In the genomic region with DNA sequence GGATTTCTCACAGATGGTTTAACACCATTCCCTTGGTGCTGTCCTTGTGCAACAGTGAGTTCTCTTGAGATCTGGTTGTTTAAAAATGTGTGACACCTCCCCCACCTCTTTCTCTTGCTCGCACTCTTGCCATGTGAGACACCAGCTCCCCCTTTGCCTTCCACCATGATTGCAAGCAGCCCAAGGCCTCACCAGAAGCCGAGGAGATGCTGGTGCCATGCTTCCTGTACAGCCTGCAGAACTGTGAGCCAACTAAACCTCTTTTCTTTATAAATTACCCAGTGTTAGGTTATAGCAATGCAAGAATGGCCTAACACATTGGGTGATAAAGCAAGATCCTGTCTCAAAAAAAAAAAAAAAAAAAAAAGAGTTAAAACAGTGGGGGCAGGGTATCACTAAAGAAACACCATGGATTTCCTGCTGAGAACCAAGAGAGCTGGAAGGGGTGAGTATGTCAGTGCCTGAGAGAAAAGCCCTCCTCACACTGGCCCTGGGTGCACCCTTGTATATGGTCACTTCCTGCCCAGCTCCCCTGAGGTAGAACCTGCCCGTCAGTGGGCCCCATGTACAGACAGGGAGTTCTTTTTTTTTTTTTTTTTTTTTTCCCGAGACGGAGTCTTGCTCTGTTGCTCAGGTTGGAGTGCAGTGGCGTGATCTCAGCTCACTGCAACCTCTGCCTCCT, we compare ENCODE assay signal across 29 cellular contexts. TPM values are rescaled to one million over a fixed set of nuclear protein-coding genes. Genes with fewer than 3 reads are reported as not detected.
DNase-seq lines count a peak whose midpoint lies in the region; ATAC-seq, FAIRE-seq and TF ChIP-seq lines count a peak whose summit lies in the region.
"Had no signal": no experiment of that assay in that cellular context is flagged by ENCODE, and none has a peak within 500 bp of the region (broad histone marks: within the 10 kb centered on the region; RNA-seq: fewer than 3 reads in every experiment).

No MANE protein-coding gene starts in this region.

- intact Hi-C loops in activated CD4-positive, alpha-beta memory T cell treated with anti-CD3 and anti-CD28 coated beads for 36 hours (cut with micrococcal nuclease): no loop called here
- intact Hi-C loops in GM12878 (cut with micrococcal nuclease; ENCODE audit: unreplicated experiment): no loop called here

- no peak for TF ChIP-seq POLR2A in GM12878 (IDR thresholded peaks at IDR 0.05; ENCODE audit: low read depth, low read length)

- H3K4me1 Mint-ChIP-seq in activated CD4-positive, alpha-beta memory T cell treated with anti-CD3 and anti-CD28 coated beads for 36 hours (ENCODE audit: low read depth): peaks cover 4% of the 10 kb centered on the region
- H3K4me1 Mint-ChIP-seq in activated CD4-positive, alpha-beta memory T cell treated with anti-CD3 and anti-CD28 coated beads, Interleukin-2, amount 10 ng/mL, durations not matched to agents 7 days and 5 days: peaks cover 3% of the 10 kb centered on the region
- H3K4me1 Mint-ChIP-seq in stimulated activated naive B cell treated with anti-CD40 and anti-IgM and Interleukin-4, amounts not matched to agents 10 μg/mL and 1 μg/mL and 100 μg/mL, for 72 hours: no peaks in the 10 kb centered on the region
- H3K4me1 Mint-ChIP-seq: activated CD4-positive, alpha-beta T cell treated with anti-CD3 and anti-CD28 coated beads, Interleukin-2, amount 10 ng/mL, durations not matched to agents 7 days and 5 days; nephron had no signal

- H3K4me3 Mint-ChIP-seq in activated CD4-positive, alpha-beta memory T cell treated with anti-CD3 and anti-CD28 coated beads for 36 hours: no peak overlapping the region
- no peak overlapping the region for H3K4me3 Mint-ChIP-seq in activated CD4-positive, alpha-beta memory T cell treated with anti-CD3 and anti-CD28 coated beads, Interleukin-2, amount 10 ng/mL, durations not matched to agents 7 days and 5 days
- no peak overlapping the region for H3K4me3 Mint-ChIP-seq in stimulated activated naive B cell treated with anti-CD40 and anti-IgM and Interleukin-4, amounts not matched to agents 10 μg/mL and 1 μg/mL and 100 μg/mL, for 72 hours
- H3K4me3 Mint-ChIP-seq: activated CD4-positive, alpha-beta T cell treated with anti-CD3 and anti-CD28 coated beads, Interleukin-2, amount 10 ng/mL, durations not matched to agents 7 days and 5 days; nephron; T-helper 2 cell treated with Interferon-gamma antibody and Interleukin-4, amounts not matched to agents 5 μg/mL and 100 μg/mL, for 36 hours had no signal

- H3K27ac ChIP-seq in GM12878 (ENCODE audit: control insufficient read depth, insufficient read depth): no peak overlapping the region
- H3K27ac ChIP-seq: coronary artery, esophagus muscularis mucosa, lower lobe of right lung had no signal

- H3K36me3 Mint-ChIP-seq in activated CD4-positive, alpha-beta memory T cell treated with anti-CD3 and anti-CD28 coated beads for 36 hours: peaks cover 5% of the 10 kb centered on the region
- H3K36me3 Mint-ChIP-seq in activated CD4-positive, alpha-beta memory T cell treated with anti-CD3 and anti-CD28 coated beads, Interleukin-2, amount 10 ng/mL, durations not matched to agents 7 days and 5 days (ENCODE audit: low read depth): peaks cover 4% of the 10 kb centered on the region
- H3K36me3 Mint-ChIP-seq in stimulated activated naive B cell treated with anti-CD40 and anti-IgM and Interleukin-4, amounts not matched to agents 10 μg/mL and 1 μg/mL and 100 μg/mL, for 72 hours: peaks cover 4 to 24% of the 10 kb centered on the region in 2 donors

- no peaks in the 10 kb centered on the region for H3K9me3 Mint-ChIP-seq in activated CD4-positive, alpha-beta memory T cell treated with anti-CD3 and anti-CD28 coated beads for 36 hours
- H3K9me3 Mint-ChIP-seq in activated CD4-positive, alpha-beta memory T cell treated with anti-CD3 and anti-CD28 coated beads, Interleukin-2, amount 10 ng/mL, durations not matched to agents 7 days and 5 days: no peaks in the 10 kb centered on the region
- no peaks in the 10 kb centered on the region for H3K9me3 Mint-ChIP-seq in stimulated activated naive B cell treated with anti-CD40 and anti-IgM and Interleukin-4, amounts not matched to agents 10 μg/mL and 1 μg/mL and 100 μg/mL, for 72 hours
- H3K9me3 Mint-ChIP-seq: activated CD4-positive, alpha-beta T cell treated with anti-CD3 and anti-CD28 coated beads, Interleukin-2, amount 10 ng/mL, durations not matched to agents 7 days and 5 days; nephron; T-helper 2 cell treated with Interferon-gamma antibody and Interleukin-4, amounts not matched to agents 5 μg/mL and 100 μg/mL, for 36 hours had no signal

- POLR2A ChIA-PET in activated CD4-positive, alpha-beta memory T cell treated with anti-CD3 and anti-CD28 coated beads for 36 hours (lab: Charles Lee): no interaction called here
- POLR2A ChIA-PET in activated CD4-positive, alpha-beta memory T cell treated with anti-CD3 and anti-CD28 coated beads, Interleukin-2, amount 10 ng/mL, durations not matched to agents 7 days and 5 days (lab: Charles Lee): interaction anchor here (1.4 kb wide), 1 partner anchor 79 kb away, joined by 3 read pairs; a partner anchor contains a TSS
- POLR2A ChIA-PET in GM12878 (lab: Charles Lee): interaction anchor here (0.6 to 1.3 kb wide), 3 partner anchors 11 to 594 kb away, joined by 4 to 6 read pairs (median 6); no protein-coding TSS in a partner anchor

- no peak for FAIRE-seq in GM12878 (lab: Jason Lieb, UNC)
- FAIRE-seq: GM12892 had no signal

- no peak overlapping the region for H3K27ac Mint-ChIP-seq in activated CD4-positive, alpha-beta memory T cell treated with anti-CD3 and anti-CD28 coated beads for 36 hours
- no peak overlapping the region for H3K27ac Mint-ChIP-seq in activated CD4-positive, alpha-beta memory T cell treated with anti-CD3 and anti-CD28 coated beads, Interleukin-2, amount 10 ng/mL, durations not matched to agents 7 days and 5 days
- H3K27ac Mint-ChIP-seq in stimulated activated naive B cell treated with anti-CD40 and anti-IgM and Interleukin-4, amounts not matched to agents 10 μg/mL and 1 μg/mL and 100 μg/mL, for 72 hours: no peak overlapping the region
- H3K27ac Mint-ChIP-seq: activated CD4-positive, alpha-beta T cell treated with anti-CD3 and anti-CD28 coated beads, Interleukin-2, amount 10 ng/mL, durations not matched to agents 7 days and 5 days; IgD-negative memory B cell; nephron; T-helper 2 cell treated with Interferon-gamma antibody and Interleukin-4, amounts not matched to agents 5 μg/mL and 100 μg/mL, for 36 hours had no signal

- H2AFZ ChIP-seq in GM12878 (ENCODE audit: control insufficient read depth, low read depth, low read length): no peak overlapping the region

- ATAC-seq in HG03095 (IDR thresholded peaks at IDR 0.05; ENCODE audit: unreplicated experiment): peak; percentile 78
- ATAC-seq in GM12878: peak; percentile 82
- no peak for ATAC-seq in stimulated activated naive B cell treated with anti-CD40 and anti-IgM and Interleukin-4, amounts not matched to agents 10 μg/mL and 1 μg/mL and 100 μg/mL, for 72 hours (replicated peaks)
- ATAC-seq in HG02938 (IDR thresholded peaks at IDR 0.05; ENCODE audit: unreplicated experiment): no peak
- ATAC-seq: lower lobe of right lung, PC-3, right cardiac atrium had no signal

- SMC1A ChIA-PET in GM12878 (lab: Charles Lee; ENCODE audit: uncharacterized antibody, unreplicated experiment): interaction anchor here (0.6 to 1.6 kb wide), 3 partner anchors 14 to 1249 kb away, joined by 4 to 8 read pairs (median 4); no protein-coding TSS in a partner anchor

- H3K27me3 Mint-ChIP-seq in activated CD4-positive, alpha-beta memory T cell treated with anti-CD3 and anti-CD28 coated beads for 36 hours: no peaks in the 10 kb centered on the region
- H3K27me3 Mint-ChIP-seq in activated CD4-positive, alpha-beta memory T cell treated with anti-CD3 and anti-CD28 coated beads, Interleukin-2, amount 10 ng/mL, durations not matched to agents 7 days and 5 days: no peaks in the 10 kb centered on the region
- no peaks in the 10 kb centered on the region for H3K27me3 Mint-ChIP-seq in stimulated activated naive B cell treated with anti-CD40 and anti-IgM and Interleukin-4, amounts not matched to agents 10 μg/mL and 1 μg/mL and 100 μg/mL, for 72 hours
- H3K27me3 Mint-ChIP-seq: activated CD4-positive, alpha-beta T cell treated with anti-CD3 and anti-CD28 coated beads, Interleukin-2, amount 10 ng/mL, durations not matched to agents 7 days and 5 days; IgD-negative memory B cell had no signal

- RAD21 ChIA-PET in GM12878 (lab: Charles Lee; ENCODE audit: unreplicated experiment): interaction anchor here (0.6 to 0.8 kb wide), 3 partner anchors 11 to 840 kb away, joined by 3 to 4 read pairs (median 3); no protein-coding TSS in a partner anchor

- no peaks in the 10 kb centered on the region for H3K27me3 ChIP-seq in GM12878 (replicated peaks in 1 of 2; ENCODE audit: control insufficient read depth in 2 of 2, insufficient read depth in 2 of 2, low read length in 1 of 2)
- H3K27me3 ChIP-seq: esophagus muscularis mucosa had no signal

- no peaks in the 10 kb centered on the region; the same call in 1 of the 2 replicates for H3K4me1 ChIP-seq in GM12878 (ENCODE audit: control insufficient read depth, insufficient read depth, low read length)
- H3K4me1 ChIP-seq: esophagus muscularis mucosa, lower lobe of right lung had no signal

- CTCF ChIA-PET in activated CD4-positive, alpha-beta memory T cell treated with anti-CD3 and anti-CD28 coated beads for 36 hours (lab: Charles Lee): no interaction called here
- CTCF ChIA-PET in activated CD4-positive, alpha-beta memory T cell treated with anti-CD3 and anti-CD28 coated beads, Interleukin-2, amount 10 ng/mL, durations not matched to agents 7 days and 5 days (lab: Charles Lee): interaction anchor here (0.7 kb wide), 1 partner anchor 114 kb away, joined by 3 read pairs; no protein-coding TSS in a partner anchor
- CTCF ChIA-PET in GM12878 (lab: Yijun Ruan, JAX): interaction anchor here (1.0 kb wide), 1 partner anchor 41 kb away, joined by 3 read pairs; no protein-coding TSS in a partner anchor

- WGBS in GM12878 (ENCODE audit: insufficient coverage, insufficient replicate concordance, low lambda C conversion rate, missing lambda C conversion rate): 39% methylated on average over 5 of the region's 6 CpGs

- no peaks in the 10 kb centered on the region for H3K79me2 ChIP-seq in GM12878 (ENCODE audit: control insufficient read depth, insufficient read depth, low read length)

- H3K4me2 ChIP-seq in GM12878 (ENCODE audit: control insufficient read depth, insufficient read depth): no peak overlapping the region

- BruUV-seq in GM12878 (replicated peaks; lab: Mats Ljungman, UMichigan): no TSS peak

- no peak for TF ChIP-seq EP300 in GM12878 (IDR thresholded peaks at IDR 0.05; ENCODE audit: borderline replicate concordance in 1 of 2, control insufficient read depth in 1 of 2, low read depth in 2 of 2, low read length in 2 of 2)

- no peak for TF ChIP-seq RAD21 in GM12878 (IDR thresholded peaks at IDR 0.05; ENCODE audit: insufficient read depth, low read depth, low read length)

- no peaks in the 10 kb centered on the region for H3K9me3 ChIP-seq in GM12878 (replicated peaks; ENCODE audit: control insufficient read depth, insufficient read depth, low read length)
- H3K9me3 ChIP-seq: esophagus muscularis mucosa, lower lobe of right lung had no signal

- no peak overlapping the region for H3K4me3 ChIP-seq in GM12878
- H3K4me3 ChIP-seq: coronary artery, esophagus muscularis mucosa, lower lobe of right lung had no signal

- no peaks in the 10 kb centered on the region for H3K36me3 ChIP-seq in GM12878 (ENCODE audit: control insufficient read depth in 2 of 2, insufficient read depth in 2 of 2, low read length in 1 of 2)
- H3K36me3 ChIP-seq: lower lobe of right lung had no signal

- in situ Hi-C loops in GM12878 (cut with MboI): no loop called here

- TF ChIP-seq CTCF in GM12878 (IDR thresholded peaks at IDR 0.05 in 2 of 3, conservative IDR thresholded peaks at IDR 0.05 in 1 of 3; ENCODE audit: control insufficient read depth in 2 of 3, extremely low read depth in 1 of 3, insufficient read depth in 1 of 3, low read depth in 3 of 3, low read length in 3 of 3): no peak

- DNase-seq in activated CD4-positive, alpha-beta memory T cell treated with anti-CD3 and anti-CD28 coated beads for 36 hours: peak; percentile 8
- no peak for DNase-seq in activated CD4-positive, alpha-beta memory T cell treated with anti-CD3 and anti-CD28 coated beads, Interleukin-2, amount 10 ng/mL, durations not matched to agents 7 days and 5 days
- DNase-seq in GM12878 (ENCODE audit: low read depth, low spot score) (no peak), hepatic stellate cell (ENCODE audit: low spot score) (no peak)
- DNase-seq in stimulated activated naive B cell treated with anti-CD40 and anti-IgM and Interleukin-4, amounts not matched to agents 10 μg/mL and 1 μg/mL and 100 μg/mL, for 72 hours: no peak
- no peak for DNase-seq in stimulated activated CD4-positive, alpha-beta T cell treated with anti-CD3 and anti-CD28 coated beads, Interleukin-2, amount 100 ng/mL, for 48 hours
- DNase-seq: 8988T; activated CD4-positive, alpha-beta T cell treated with anti-CD3 and anti-CD28 coated beads, Interleukin-2, amount 10 ng/mL, durations not matched to agents 7 days and 5 days; activated CD8-positive, alpha-beta memory T cell treated with anti-CD3 and anti-CD28 coated beads, Interleukin-2, amount 50 U/mL, for 48 hours; activated naive CD4-positive, alpha-beta T cell treated with anti-CD3 and anti-CD28 coated beads, Interleukin-2, amount 50 U/mL, for 16 hours; anterior cingulate cortex; foreskin melanocyte; lower lobe of right lung; NCI-H1092; NCI-H187; NCI-H2171 treated with DMSO at 0.1 percent for 48 hours; NCI-H524; PC-3; right cardiac atrium had no signal

- H4K20me1 ChIP-seq in GM12878 (ENCODE audit: control insufficient read depth, insufficient read depth): no peaks in the 10 kb centered on the region

- H3K9ac ChIP-seq in GM12878 (ENCODE audit: control insufficient read depth, insufficient read depth, low read length): no peak overlapping the region

RNA-seq across cellular contexts. Expression of a gene that starts 46.4 kb away (rescaled TPM):
- total RNA-seq in activated CD4-positive, alpha-beta memory T cell treated with anti-CD3 and anti-CD28 coated beads for 36 hours: 10 to 100 TPM; 32.8 to 35.0 TPM
- 10 to 100 TPM; 25.1 to 26.3 TPM for total RNA-seq in activated CD4-positive, alpha-beta memory T cell treated with anti-CD3 and anti-CD28 coated beads, Interleukin-2, amount 10 ng/mL, durations not matched to agents 7 days and 5 days
- 8.2 and 9.6 TPM in 2 replicates for total RNA-seq in GM12878 (2013; cell fraction: nucleolus; rRNA removed)
- total RNA-seq in GM12878 (2014; rRNA removed) (20.7 and 24.7 TPM in 2 replicates), GM12878 (2014; rRNA removed; fragmentation: Illumina TruSeq; extraction: Trizol) (22.1 and 23.8 TPM in 2 replicates), GM12878 (2021) (25.7 and 32.0 TPM in 2 replicates)
- 17.9 TPM for polyA plus RNA-seq in GM12878 (2011; ENCODE audit: low read depth)
- polyA plus RNA-seq in GM12878 (2011; rRNA removed) (41.0 and 66.9 TPM in 2 replicates), GM12878 (2014; fragmentation: Illumina TruSeq; extraction: Trizol) (30.0 and 36.4 TPM in 2 replicates), GM12878 (2014; fragmentation: Nextera tagmentation; extraction: Ambion mirVana) (10 to 100 TPM; 41.8 to 42.9 TPM), GM12878 (2014; rRNA removed) (23.8 and 27.3 TPM in 2 replicates), GM12878 (2016; fragmentation: Nextera tagmentation; extraction: Ambion mirVana) (10 to 100 TPM; 66.8 to 68.7 TPM)
- polyA plus RNA-seq in GM12878 (2011; cell fraction: cytosol; rRNA removed): 30.6 and 41.1 TPM in 2 replicates
- 13.1 and 13.7 TPM in 2 replicates for polyA plus RNA-seq in GM12878 (2011; cell fraction: nucleus; rRNA removed)
- 21.6 and 22.7 TPM in 2 replicates for polyA plus RNA-seq in GM12878 (2012)
- 14.8 and 15.1 TPM in 2 replicates for polyA minus RNA-seq in GM12878 (2011; rRNA and poly(A)+ RNA removed)
- polyA minus RNA-seq in GM12878 (2011; cell fraction: cytosol; rRNA and poly(A)+ RNA removed): 6.5 and 7.9 TPM in 2 replicates
- 5.0 and 7.5 TPM in 2 replicates for polyA minus RNA-seq in GM12878 (2011; cell fraction: nucleus; rRNA and poly(A)+ RNA removed)

RNA-seq across cellular contexts. Expression of a gene that starts 46.5 kb away (rescaled TPM):
- under 1 TPM in 1 of 2 experiments, not detected in 1; 0.17 TPM for total RNA-seq in activated CD4-positive, alpha-beta memory T cell treated with anti-CD3 and anti-CD28 coated beads for 36 hours
- total RNA-seq in activated CD4-positive, alpha-beta memory T cell treated with anti-CD3 and anti-CD28 coated beads, Interleukin-2, amount 10 ng/mL, durations not matched to agents 7 days and 5 days: not detected
- total RNA-seq in GM12878 (2013; cell fraction: nucleolus; rRNA removed): not detected in 2 replicates
- total RNA-seq in GM12878 (2014; rRNA removed) (not detected in 2 replicates), GM12878 (2014; rRNA removed; fragmentation: Illumina TruSeq; extraction: Trizol) (not detected in 2 replicates), GM12878 (2021) (0.13 TPM in 1 of 2 replicates, not detected in the other)
- polyA plus RNA-seq in GM12878 (2011; ENCODE audit: low read depth): not detected
- polyA plus RNA-seq in GM12878 (2011; rRNA removed) (0.06 and 0.11 TPM in 2 replicates), GM12878 (2014; fragmentation: Illumina TruSeq; extraction: Trizol) (0.10 TPM in 1 of 2 replicates, not detected in the other), GM12878 (2014; fragmentation: Nextera tagmentation; extraction: Ambion mirVana) (not detected), GM12878 (2014; rRNA removed) (not detected in 2 replicates), GM12878 (2016; fragmentation: Nextera tagmentation; extraction: Ambion mirVana) (under 1 TPM; 0.15 to 0.24 TPM)
- not detected in 2 replicates for polyA plus RNA-seq in GM12878 (2011; cell fraction: cytosol; rRNA removed)
- polyA plus RNA-seq in GM12878 (2011; cell fraction: nucleus; rRNA removed): not detected in 2 replicates
- 0.08 TPM in 1 of 2 replicates, not detected in the other for polyA plus RNA-seq in GM12878 (2012)
- not detected in 2 replicates for polyA minus RNA-seq in GM12878 (2011; rRNA and poly(A)+ RNA removed)
- polyA minus RNA-seq in GM12878 (2011; cell fraction: cytosol; rRNA and poly(A)+ RNA removed): not detected in 2 replicates
- not detected in 2 replicates for polyA minus RNA-seq in GM12878 (2011; cell fraction: nucleus; rRNA and poly(A)+ RNA removed)
- total RNA-seq: activated CD4-positive, alpha-beta T cell treated with anti-CD3 and anti-CD28 coated beads, Interleukin-2, amount 10 ng/mL, durations not matched to agents 7 days and 5 days; osteocyte; PC-3; urinary bladder had no signal

Comparison
In these comparisons a context has a peak if more than half of its experiments do, and no peak if none do; other contexts are left out.
1. ATAC-seq: peak in HG03095 (single experiment) and GM12878 (single experiment); none in stimulated activated naive B cell treated with anti-CD40 and anti-IgM and Interleukin-4, amounts not matched to agents 10 μg/mL and 1 μg/mL and 100 μg/mL, for 72 hours (0 of 2) and HG02938 (single experiment).